ENCODE assay signal across 8 cellular contexts in the genomic region with DNA sequence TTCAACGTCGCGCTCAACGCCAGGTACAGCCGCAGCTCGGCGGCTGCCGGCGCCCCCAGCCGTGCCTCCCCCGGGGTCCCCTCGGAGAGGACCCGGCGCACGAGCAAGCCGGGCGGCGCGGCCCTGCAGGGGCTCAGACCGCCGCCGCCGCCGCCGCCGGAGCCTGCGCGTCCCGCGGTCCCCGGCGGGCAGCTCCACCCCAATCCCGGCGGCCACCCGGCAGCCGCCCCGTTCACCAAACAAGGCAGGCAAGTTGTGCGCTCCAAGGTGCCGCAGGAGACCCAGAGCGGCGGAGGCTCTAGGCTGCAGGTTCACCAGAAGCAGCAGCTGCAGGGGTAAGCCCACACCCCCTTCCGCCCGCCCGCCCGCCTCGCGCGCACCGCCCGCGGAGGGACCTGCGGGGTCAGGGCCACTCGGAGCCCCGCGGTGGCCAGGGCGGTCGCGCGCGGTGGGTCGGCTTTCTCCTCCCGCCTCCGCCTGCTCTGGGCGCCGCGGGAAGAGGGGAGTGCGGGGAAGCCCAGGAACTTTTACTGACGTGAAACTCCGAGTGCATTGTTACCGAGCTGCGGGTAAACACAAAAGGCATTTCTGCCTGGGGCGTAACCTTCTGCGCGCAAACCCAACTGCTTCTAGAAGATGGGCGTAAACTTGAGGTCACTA. TPM values are rescaled to one million over a fixed set of nuclear protein-coding genes. Genes with fewer than 3 reads are reported as not detected.
A peak's percentile ranks its signal among the peaks of the same experiment; 100 is the strongest.
DNase-seq lines count a peak whose midpoint lies in the region; ATAC-seq and TF ChIP-seq lines count a peak whose summit lies in the region.

No MANE protein-coding gene starts in this region.

- CTCF ChIA-PET in Caco-2 (lab: Charles Lee) = interaction anchor here (0.6 to 0.9 kb wide), 2 partner anchors 86 to 1211 kb away, joined by 4 read pairs; no protein-coding TSS in a partner anchor

- H3K36me3 Mint-ChIP-seq in Caco-2 (ENCODE audit: insufficient read depth, unreplicated experiment) = peaks cover 8% of the 10 kb centered on the region
- no peaks in the 10 kb centered on the region for H3K36me3 Mint-ChIP-seq in activated T-helper 2 cell treated with anti-CD3 and anti-CD28 coated beads, Interferon-gamma antibody, Interleukin-2, Interleukin-4, amounts not matched to agents 10 μg/mL and 5 μg/mL and 100 μg/mL, durations not matched to agents 14 hours and 24 hours and 36 hours (ENCODE audit: low read depth)

- 1 to 2% (median 1%) methylated on average over 21 to 75 of the region's 75 CpGs for WGBS in ovary, 3 donors

- ATAC-seq in GM21447 (IDR thresholded peaks at IDR 0.05; ENCODE audit: unreplicated experiment) = peak; percentile 22

- H3K27me3 ChIP-seq in Caco-2 (replicated peaks; ENCODE audit: control insufficient read depth, insufficient read depth, low read length) (no peaks in the 10 kb centered on the region), ovary (no peaks in the 10 kb centered on the region)

- peak overlapping the region in 1 of 2 donors; percentile 76 for H3K27ac ChIP-seq in ovary

- H3K4me3 Mint-ChIP-seq in Caco-2 (ENCODE audit: unreplicated experiment) = peak overlapping the region; percentile 79
- H3K4me3 Mint-ChIP-seq in activated T-helper 2 cell treated with anti-CD3 and anti-CD28 coated beads, Interferon-gamma antibody, Interleukin-2, Interleukin-4, amounts not matched to agents 10 μg/mL and 5 μg/mL and 100 μg/mL, durations not matched to agents 14 hours and 24 hours and 36 hours (ENCODE audit: low read depth) = peak overlapping the region; percentile 71

- no peaks in the 10 kb centered on the region for H3K9me3 Mint-ChIP-seq in Caco-2 (ENCODE audit: unreplicated experiment)
- no peaks in the 10 kb centered on the region for H3K9me3 Mint-ChIP-seq in activated T-helper 2 cell treated with anti-CD3 and anti-CD28 coated beads, Interferon-gamma antibody, Interleukin-2, Interleukin-4, amounts not matched to agents 10 μg/mL and 5 μg/mL and 100 μg/mL, durations not matched to agents 14 hours and 24 hours and 36 hours

- no peaks in the 10 kb centered on the region for H3K27me3 Mint-ChIP-seq in Caco-2 (ENCODE audit: insufficient read depth, unreplicated experiment)
- H3K27me3 Mint-ChIP-seq in activated T-helper 2 cell treated with anti-CD3 and anti-CD28 coated beads, Interferon-gamma antibody, Interleukin-2, Interleukin-4, amounts not matched to agents 10 μg/mL and 5 μg/mL and 100 μg/mL, durations not matched to agents 14 hours and 24 hours and 36 hours (ENCODE audit: low read depth) = peaks cover 35% of the 10 kb centered on the region

- peak; percentile 68 to 72 for DNase-seq in Caco-2
- peak; percentile 56 for DNase-seq in M059J (ENCODE audit: low read depth)
- peak; percentile 31 for DNase-seq in activated T-helper 2 cell treated with anti-CD3 and anti-CD28 coated beads, Interferon-gamma antibody, Interleukin-2, Interleukin-4, amounts not matched to agents 10 μg/mL and 5 μg/mL and 100 μg/mL, durations not matched to agents 14 hours and 24 hours and 36 hours (ENCODE audit: low spot score)
- peak; percentile 75 for DNase-seq in germinal center (ENCODE audit: low spot score)
- DNase-seq in ovary = peak; percentile 10 to 44 (median 20)
- DNase-seq in NCI-H2196 treated with DMSO at 0.1 percent for 48 hours (lab: John Stamatoyannopoulos, UW; ENCODE audit: unreplicated experiment) = no peak
- no peak for DNase-seq in NCI-H510A treated with DMSO at 0.1 percent for 48 hours (lab: John Stamatoyannopoulos, UW)

- peak overlapping the region; percentile 69 for H3K27ac Mint-ChIP-seq in Caco-2 (ENCODE audit: unreplicated experiment)
- no peak overlapping the region for H3K27ac Mint-ChIP-seq in activated T-helper 2 cell treated with anti-CD3 and anti-CD28 coated beads, Interferon-gamma antibody, Interleukin-2, Interleukin-4, amounts not matched to agents 10 μg/mL and 5 μg/mL and 100 μg/mL, durations not matched to agents 14 hours and 24 hours and 36 hours

- POLR2A ChIA-PET in Caco-2 (lab: Charles Lee) = interaction anchor here (0.6 to 0.7 kb wide), 2 partner anchors 68 to 86 kb away, joined by 4 to 5 read pairs; no protein-coding TSS in a partner anchor

- no peak for TF ChIP-seq EP300 in ovary (IDR thresholded peaks at IDR 0.05)

- H3K36me3 ChIP-seq in Caco-2 (ENCODE audit: control insufficient read depth, insufficient read depth, low read length) (no peaks in the 10 kb centered on the region), ovary (no peaks in the 10 kb centered on the region)

- H3K9me3 ChIP-seq in Caco-2 = no peaks in the 10 kb centered on the region
- H3K9me3 ChIP-seq in ovary = no peaks in the 10 kb centered on the region

- TF ChIP-seq CTCF in Caco-2 (IDR thresholded peaks at IDR 0.05; ENCODE audit: insufficient read depth in 1 of 2, low read depth in 1 of 2, low read length in 1 of 2, severe bottlenecking in 1 of 2, unreplicated experiment in 1 of 2) (no peak), ovary (IDR thresholded peaks at IDR 0.05) (no peak)

- no TSS peak for BruUV-seq in Caco-2 (replicated peaks; lab: Mats Ljungman, UMichigan)

- peaks cover 1% of the 10 kb centered on the region for H3K4me1 Mint-ChIP-seq in Caco-2 (ENCODE audit: low read depth, unreplicated experiment)
- peaks cover 9% of the 10 kb centered on the region for H3K4me1 Mint-ChIP-seq in activated T-helper 2 cell treated with anti-CD3 and anti-CD28 coated beads, Interferon-gamma antibody, Interleukin-2, Interleukin-4, amounts not matched to agents 10 μg/mL and 5 μg/mL and 100 μg/mL, durations not matched to agents 14 hours and 24 hours and 36 hours (ENCODE audit: low read depth)

- peaks cover 7% of the 10 kb centered on the region; the same call in 1 of the 2 replicates for H3K4me1 ChIP-seq in Caco-2
- H3K4me1 ChIP-seq in ovary (ENCODE audit: insufficient read depth) = no peaks in the 10 kb centered on the region

- intact Hi-C loops in Caco-2 (cut with micrococcal nuclease; ENCODE audit: unreplicated experiment) = loop anchor here (2.0 to 10.0 kb wide), 5 partner anchors 67 to 425 kb away; a partner anchor contains a TSS
- intact Hi-C loops in activated T-helper 2 cell treated with anti-CD3 and anti-CD28 coated beads, Interferon-gamma antibody, Interleukin-2, Interleukin-4, amounts not matched to agents 10 μg/mL and 5 μg/mL and 100 μg/mL, durations not matched to agents 14 hours and 24 hours and 36 hours (cut with micrococcal nuclease) = loop anchor here (5.0 to 10.0 kb wide), 7 partner anchors 173 to 650 kb away; a partner anchor contains a TSS
- intact Hi-C loops in ovary (cut with DNase I) = loop anchor here in 1 of 4 donors (10.0 kb wide), 1 partner anchor 173 kb away; no protein-coding TSS in a partner anchor

- no peak for TF ChIP-seq POLR2A in ovary (IDR thresholded peaks at IDR 0.05)

- peak overlapping the region; percentile 71 for H3K4me3 ChIP-seq in Caco-2 (ENCODE audit: low read depth, low read length)
- H3K4me3 ChIP-seq in ovary = peak overlapping the region; percentile 63

RNA-seq across cellular contexts. Expression of a gene that starts 0.9 kb away (rescaled TPM):
- total RNA-seq in Caco-2 (2022) (64.2 and 64.9 TPM in 2 replicates), ovary (10 to 100 TPM; 13.5 to 74.8 (median 41.8) TPM)
- 4.4 and 9.2 TPM in 2 replicates for total RNA-seq in M059J (2014; rRNA removed; shearing (Covaris generic))
- 0.34 and 0.82 TPM in 2 replicates for total RNA-seq in activated T-helper 2 cell treated with anti-CD3 and anti-CD28 coated beads, Interferon-gamma antibody, Interleukin-2, Interleukin-4, amounts not matched to agents 10 μg/mL and 5 μg/mL and 100 μg/mL, durations not matched to agents 14 hours and 24 hours and 36 hours
- 100 to 1,000 TPM in 1 of 2 donors, 10 to 100 TPM in 1; 37.7 to 117 TPM for polyA plus RNA-seq in ovary

Comparison
In these comparisons a context has a peak if more than half of its experiments do, and no peak if none do; other contexts are left out.
1. DNase-seq: peak in Caco-2 (2 of 2), M059J (single experiment), activated T-helper 2 cell treated with anti-CD3 and anti-CD28 coated beads, Interferon-gamma antibody, Interleukin-2, Interleukin-4, amounts not matched to agents 10 μg/mL and 5 μg/mL and 100 μg/mL, durations not matched to agents 14 hours and 24 hours and 36 hours (single experiment), germinal center (single experiment) and ovary (5 of 5); none in NCI-H2196 treated with DMSO at 0.1 percent for 48 hours (single experiment) and NCI-H510A treated with DMSO at 0.1 percent for 48 hours (single experiment).